In genomic region chr4:104491826-104492771, GRCh38 we compare ENCODE assay signal across 8 cellular contexts. TPM values are rescaled to one million over a fixed set of nuclear protein-coding genes. Genes with fewer than 3 reads are reported as not detected.
A peak's percentile ranks its signal among the peaks of the same experiment; 100 is the strongest.
DNase-seq lines count a peak whose midpoint lies in the region; ATAC-seq and TF ChIP-seq lines count a peak whose summit lies in the region.

No MANE protein-coding gene starts in this region.

- ATAC-seq in GM18499 (IDR thresholded peaks at IDR 0.05; ENCODE audit: insufficient read depth, unreplicated experiment) (peak; percentile 32), HG02763 (IDR thresholded peaks at IDR 0.05; ENCODE audit: unreplicated experiment) (peak; percentile 31)
- no peak for ATAC-seq in activated CD4-positive, CD25-positive, alpha-beta regulatory T cell treated with anti-CD3 and anti-CD28 coated beads, Interleukin-2, amount 50 U/mL, for 24 hours

- DNase-seq in AG04450 (ENCODE audit: low read depth, low spot score) (no peak), NCI-H69 (lab: John Stamatoyannopoulos, UW) (peak; percentile 79), cerebellum (ENCODE audit: low spot score) (peak; percentile 17), midbrain (lab: John Stamatoyannopoulos, UW) (peak; percentile 44)
- no peak for DNase-seq in activated effector memory CD4-positive, alpha-beta T cell treated with Interleukin-2 at 50 U/mL for 16 hours

- H3K9me3 ChIP-seq in AG04450 (ENCODE audit: control insufficient read depth, insufficient read depth, low read length): no peaks in the 10 kb centered on the region

- POLR2A ChIA-PET in AG04450 (lab: Yijun Ruan, JAX): no interaction called here

- no peak for TF ChIP-seq CTCF in AG04450 (IDR thresholded peaks at IDR 0.05; ENCODE audit: low read depth, low read length)

- H3K27ac ChIP-seq in AG04450 (ENCODE audit: low read depth, low read length): no peak overlapping the region

- H3K4me3 ChIP-seq in AG04450 (ENCODE audit: low read depth, low read length): peak overlapping the region; percentile 62

- H3K27me3 ChIP-seq in AG04450 (ENCODE audit: control insufficient read depth, insufficient read depth, low read length): no peaks in the 10 kb centered on the region

- CTCF ChIA-PET in AG04450 (lab: Charles Lee): no interaction called here

RNA-seq across cellular contexts. Expression of gene CXXC4, which starts 2.6 kb away (rescaled TPM):
- polyA plus RNA-seq in AG04450 (2011; rRNA removed): 0.02 TPM in 1 of 2 replicates, not detected in the other
- polyA minus RNA-seq in AG04450 (2011; rRNA and poly(A)+ RNA removed): not detected in 2 replicates
- total RNA-seq in cerebellum: 14.8 TPM

Comparison
In these comparisons a context has a peak if more than half of its experiments do, and no peak if none do; other contexts are left out.
1. DNase-seq: peak in NCI-H69 (single experiment), cerebellum (single experiment) and midbrain (single experiment); none in AG04450 (single experiment) and activated effector memory CD4-positive, alpha-beta T cell treated with Interleukin-2 at 50 U/mL for 16 hours (single experiment).
2. ATAC-seq: peak in GM18499 (single experiment) and HG02763 (single experiment); none in activated CD4-positive, CD25-positive, alpha-beta regulatory T cell treated with anti-CD3 and anti-CD28 coated beads, Interleukin-2, amount 50 U/mL, for 24 hours (0 of 2).